ENCODE assay signal across 22 cellular contexts in the genomic region with DNA sequence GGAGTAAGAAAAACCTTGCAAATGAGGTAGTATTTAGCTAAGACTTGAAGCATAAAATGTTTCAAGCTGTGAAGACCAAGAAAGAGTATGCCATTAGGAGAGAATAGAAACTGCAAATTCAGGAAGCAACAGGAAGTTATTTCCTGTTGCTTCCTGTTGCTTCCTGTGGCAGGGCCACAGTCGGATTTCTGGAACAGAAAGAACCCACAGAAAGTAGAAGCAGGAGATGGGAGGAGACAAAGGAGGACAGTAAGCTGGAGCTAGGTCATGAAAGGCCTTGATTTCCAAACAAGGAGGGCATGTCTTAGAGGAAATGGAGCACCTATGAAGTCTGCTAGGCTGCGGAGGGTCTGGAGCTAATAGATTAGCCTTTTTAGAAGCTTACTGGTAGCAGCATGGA. TPM values are rescaled to one million over a fixed set of nuclear protein-coding genes. Genes with fewer than 3 reads are reported as not detected.
A peak's percentile ranks its signal among the peaks of the same experiment; 100 is the strongest.
DNase-seq lines count a peak whose midpoint lies in the region; ATAC-seq and TF ChIP-seq lines count a peak whose summit lies in the region.
"Had no signal": no experiment of that assay in that cellular context is flagged by ENCODE, and none has a peak within 500 bp of the region (broad histone marks: within the 10 kb centered on the region; RNA-seq: fewer than 3 reads in every experiment).

No MANE protein-coding gene starts in this region.

- no peaks in the 10 kb centered on the region for H3K79me2 ChIP-seq in mammary epithelial cell (ENCODE audit: insufficient read depth, low read length)

- H3K4me3 Mint-ChIP-seq in endothelial cell (ENCODE audit: unreplicated experiment) = peak overlapping the region; percentile 56
- H3K4me3 Mint-ChIP-seq in effector memory CD8-positive, alpha-beta T cell = no peak overlapping the region

- peak overlapping the region; percentile 75 for H2AFZ ChIP-seq in mammary epithelial cell (ENCODE audit: low read depth, low read length)

- DNase-seq in mammary epithelial cell (no peak), breast epithelium (ENCODE audit: low spot score in 2 of 2) (no peak), endothelial cell (ENCODE audit: low spot score) (no peak), lung (ENCODE audit: low spot score) (no peak)
- DNase-seq in central memory CD4-positive, alpha-beta T cell = no peak
- no peak for DNase-seq in effector memory CD8-positive, alpha-beta T cell
- DNase-seq: 8988T; activated CD4-positive, alpha-beta T cell treated with anti-CD3 and anti-CD28 coated beads, Interleukin-2, amount 50 U/mL, for 48 hours; activated naive CD4-positive, alpha-beta T cell; activated T-cell treated with anti-CD3 and anti-CD28 coated beads for 4 hours; DMS53; MG63; NCI-H1694 treated with DMSO at 0.1 percent for 48 hours; NCI-H226; occipital lobe had no signal

- no peak overlapping the region for H3K4me3 ChIP-seq in mammary epithelial cell (replicated peaks in 1 of 3; ENCODE audit: insufficient read depth in 1 of 3, low read depth in 2 of 3, low read length in 3 of 3)
- H3K4me3 ChIP-seq in breast epithelium = no peak overlapping the region
- no peak overlapping the region for H3K4me3 ChIP-seq in lung
- peak overlapping the region in 2 of 5 donors; percentile 28 to 36 for H3K4me3 ChIP-seq in subcutaneous abdominal adipose tissue (ENCODE audit: low read depth in 1 of 5, low read length in 5 of 5)
- H3K4me3 ChIP-seq: MG63, skin epidermis had no signal

- intact Hi-C loops in mammary epithelial cell (cut with micrococcal nuclease) (no loop called here), breast epithelium (cut with DNase I; ENCODE audit: low total_unique reads) (no loop called here)

- H3K36me3 ChIP-seq in mammary epithelial cell (ENCODE audit: insufficient read depth, low read length) (no peaks in the 10 kb centered on the region), breast epithelium (no peaks in the 10 kb centered on the region), lung (ENCODE audit: control insufficient read depth in 2 of 2, insufficient read depth in 2 of 2, low read length in 2 of 2) (no peaks in the 10 kb centered on the region), subcutaneous abdominal adipose tissue (ENCODE audit: control insufficient read depth in 5 of 5, insufficient read depth in 5 of 5, low read length in 5 of 5) (no peaks in the 10 kb centered on the region)
- H3K36me3 ChIP-seq: MG63 had no signal

- H3K27ac ChIP-seq in mammary epithelial cell (ENCODE audit: insufficient read depth, low read depth, low read length) = no peak overlapping the region
- H3K27ac ChIP-seq in breast epithelium = peak overlapping the region in 1 of 2 donors; percentile 39
- peak overlapping the region; percentile 76 to 77 for H3K27ac ChIP-seq in lung (ENCODE audit: low read depth in 1 of 2, low read length in 1 of 2)
- H3K27ac ChIP-seq in subcutaneous abdominal adipose tissue (ENCODE audit: low read depth, low read length) = peak overlapping the region; percentile 9
- H3K27ac ChIP-seq: RWPE1 had no signal

- no TSS peak for BruUV-seq in mammary epithelial cell (replicated peaks; lab: Mats Ljungman, UMichigan)

- H3K9ac ChIP-seq in mammary epithelial cell (ENCODE audit: insufficient read depth, low read length) (no peak overlapping the region), subcutaneous abdominal adipose tissue (ENCODE audit: low read length in 5 of 5) (no peak overlapping the region)

- in situ Hi-C loops in mammary epithelial cell (cut with MboI; ENCODE audit: low sequenced_read_pairs in 2 of 2) = no loop called here

- 67% methylated on average over 2 of the region's 2 CpGs for WGBS in mammary epithelial cell (ENCODE audit: low coverage, missing lambda C conversion rate)
- 24 to 36% methylated on average over 2 of the region's 2 CpGs for WGBS in lung, 2 donors

- TF ChIP-seq POLR2A in breast epithelium (IDR thresholded peaks at IDR 0.05) = no peak

- CTCF ChIA-PET in mammary epithelial cell (lab: Charles Lee; ENCODE audit: low non-redundant PET) = no interaction called here

- H3K9me3 Mint-ChIP-seq in endothelial cell (ENCODE audit: unreplicated experiment) = no peaks in the 10 kb centered on the region
- H3K9me3 Mint-ChIP-seq in effector memory CD8-positive, alpha-beta T cell = no peaks in the 10 kb centered on the region

- H3K27ac Mint-ChIP-seq in endothelial cell (ENCODE audit: unreplicated experiment) = peak overlapping the region; percentile 98
- H3K27ac Mint-ChIP-seq in effector memory CD8-positive, alpha-beta T cell = no peak overlapping the region

- TF ChIP-seq CTCF in mammary epithelial cell (conservative IDR thresholded peaks at IDR 0.05 in 1 of 2, IDR thresholded peaks at IDR 0.05 in 1 of 2; ENCODE audit: extremely low read depth in 1 of 2, insufficient read depth in 1 of 2, low read depth in 1 of 2, low read length in 2 of 2) (no peak), breast epithelium (IDR thresholded peaks at IDR 0.05) (no peak), endothelial cell (IDR thresholded peaks at IDR 0.05; ENCODE audit: unreplicated experiment) (no peak), lung (IDR thresholded peaks at IDR 0.05; ENCODE audit: control extremely low read depth, extremely low read depth) (no peak)

- no peak overlapping the region for H3K4me2 ChIP-seq in mammary epithelial cell (ENCODE audit: insufficient read depth, low read depth, low read length)

- dilution Hi-C loops in mammary epithelial cell (cut with HindIII; ENCODE audit: low sequenced_read_pairs) = no loop called here

- no peaks in the 10 kb centered on the region for H4K20me1 ChIP-seq in mammary epithelial cell (ENCODE audit: insufficient read depth, low read length)

- H3K36me3 Mint-ChIP-seq in endothelial cell (ENCODE audit: low read depth, unreplicated experiment) = no peaks in the 10 kb centered on the region
- H3K36me3 Mint-ChIP-seq in effector memory CD8-positive, alpha-beta T cell (ENCODE audit: insufficient read depth) = no peaks in the 10 kb centered on the region

- no peak for ATAC-seq in lung (ENCODE audit: insufficient read depth, low FRiP score)
- ATAC-seq in HG03025 (IDR thresholded peaks at IDR 0.05; ENCODE audit: low FRiP score, unreplicated experiment) = no peak
- ATAC-seq in effector memory CD8-positive, alpha-beta T cell (replicated peaks) = no peak

- H3K9me3 ChIP-seq in mammary epithelial cell (replicated peaks; ENCODE audit: insufficient read depth, low read length) = no peaks in the 10 kb centered on the region
- H3K9me3 ChIP-seq in breast epithelium = no peaks in the 10 kb centered on the region
- no peaks in the 10 kb centered on the region for H3K9me3 ChIP-seq in lung (ENCODE audit: control insufficient read depth in 2 of 2, insufficient read depth in 1 of 2, low read length in 1 of 2)
- H3K9me3 ChIP-seq in subcutaneous abdominal adipose tissue (ENCODE audit: control insufficient read depth in 5 of 5, low read length in 5 of 5) = no peaks in the 10 kb centered on the region
- H3K9me3 ChIP-seq: MG63 had no signal

- H3K27me3 ChIP-seq in mammary epithelial cell (ENCODE audit: insufficient read depth, low read length) (no peaks in the 10 kb centered on the region), breast epithelium (peaks cover 0 to 37% of the 10 kb centered on the region in 2 donors), lung (ENCODE audit: control insufficient read depth, insufficient read depth) (no peaks in the 10 kb centered on the region), subcutaneous abdominal adipose tissue (ENCODE audit: control insufficient read depth in 5 of 5, insufficient read depth in 4 of 5, low read length in 5 of 5) (peaks cover 0 to 4% (median 0%) of the 10 kb centered on the region in 5 donors)
- H3K27me3 ChIP-seq: MG63 had no signal

- H3K4me1 Mint-ChIP-seq in endothelial cell (ENCODE audit: unreplicated experiment) = peaks cover 23% of the 10 kb centered on the region
- peaks cover 0 to 4% of the 10 kb centered on the region in 2 donors for H3K4me1 Mint-ChIP-seq in effector memory CD8-positive, alpha-beta T cell (ENCODE audit: low read depth in 2 of 2)

- H3K4me1 ChIP-seq in mammary epithelial cell (ENCODE audit: insufficient read depth, low read length) (no peaks in the 10 kb centered on the region), breast epithelium (no peaks in the 10 kb centered on the region), lung (ENCODE audit: control insufficient read depth in 2 of 2, insufficient read depth in 2 of 2, low read length in 2 of 2) (no peaks in the 10 kb centered on the region), subcutaneous abdominal adipose tissue (ENCODE audit: control insufficient read depth in 5 of 5, insufficient read depth in 5 of 5, low read length in 5 of 5) (peaks cover 0 to 19% (median 13%) of the 10 kb centered on the region in 5 donors)

- H3K27me3 Mint-ChIP-seq in endothelial cell (ENCODE audit: unreplicated experiment) = no peaks in the 10 kb centered on the region
- H3K27me3 Mint-ChIP-seq in effector memory CD8-positive, alpha-beta T cell = no peaks in the 10 kb centered on the region

RNA-seq across cellular contexts. Expression of a gene that starts 17.2 kb away (rescaled TPM):
- total RNA-seq in mammary epithelial cell (not detected), breast epithelium (not detected), endothelial cell (ENCODE audit: unreplicated experiment) (not detected), lung (under 1 TPM; 0.06 to 0.34 TPM)
- polyA plus RNA-seq in mammary epithelial cell (not detected), lung (under 1 TPM in 1 of 2 donors, not detected in 1; 0.06 TPM)
- not detected for polyA minus RNA-seq in mammary epithelial cell
- total RNA-seq: cerebellum, fibroblast of villous mesenchyme, mucosa of gallbladder, occipital lobe had no signal

RNA-seq across cellular contexts. Expression of a gene that starts 28.3 kb away (rescaled TPM):
- total RNA-seq in mammary epithelial cell (1 to 10 TPM in 1 of 2 donors, under 1 TPM in 1; 0.67 to 1.9 TPM), breast epithelium (1 to 10 TPM in 2 of 3 donors, under 1 TPM in 1; 0.98 to 2.2 (median 1.0) TPM), endothelial cell (ENCODE audit: unreplicated experiment) (2.8 TPM), lung (1 to 10 TPM; 3.7 to 7.5 TPM)
- polyA plus RNA-seq in mammary epithelial cell (2.9 TPM), lung (1 to 10 TPM; 2.1 to 2.5 TPM)
- polyA minus RNA-seq in mammary epithelial cell = not detected

RNA-seq across cellular contexts. Expression of a gene that starts 37.1 kb away (rescaled TPM):
- 10 to 100 TPM; 13.3 to 20.9 TPM for total RNA-seq in mammary epithelial cell
- polyA plus RNA-seq in mammary epithelial cell = 7.3 TPM
- polyA minus RNA-seq in mammary epithelial cell = 7.3 TPM
- total RNA-seq in breast epithelium = 10 to 100 TPM in 2 of 3 donors, 1 to 10 TPM in 1; 9.8 to 19.2 (median 14.4) TPM
- 12.8 TPM for total RNA-seq in endothelial cell (ENCODE audit: unreplicated experiment)
- total RNA-seq in lung = 10 to 100 TPM; 21.6 to 72.8 TPM
- polyA plus RNA-seq in lung = 10 to 100 TPM; 11.7 to 16.0 TPM
